Comparison of ENCODE assay signal across 12 cellular contexts in genomic region chr10:102433619-102434046, GRCh38. TPM values are rescaled to one million over a fixed set of nuclear protein-coding genes. Genes with fewer than 3 reads are reported as not detected.
DNase-seq lines count a peak whose midpoint lies in the region; ATAC-seq lines count a peak whose summit lies in the region.
"Had no signal": no experiment of that assay in that cellular context is flagged by ENCODE, and none has a peak within 500 bp of the region (broad histone marks: within the 10 kb centered on the region; RNA-seq: fewer than 3 reads in every experiment).

No MANE protein-coding gene starts in this region.

- H3K9me3 Mint-ChIP-seq in activated T-cell treated with anti-CD3 and anti-CD28 coated beads, Interleukin-2, amount 50 U/mL, for 4 hours = no peaks in the 10 kb centered on the region
- no peaks in the 10 kb centered on the region for H3K9me3 Mint-ChIP-seq in effector memory CD8-positive, alpha-beta T cell

- no peak for DNase-seq in activated T-cell treated with anti-CD3 and anti-CD28 coated beads, Interleukin-2, amount 50 U/mL, for 4 hours
- DNase-seq in activated T-cell treated with anti-CD3 and anti-CD28 coated beads for 4 hours (no peak), SKM-1 treated with dmso at 0.1 percent for 144 hours (lab: John Stamatoyannopoulos, UW; ENCODE audit: unreplicated experiment) (peak; percentile 48), D341Med (ENCODE audit: low spot score) (no peak), midbrain (lab: John Stamatoyannopoulos, UW) (no peak)
- no peak for DNase-seq in effector memory CD8-positive, alpha-beta T cell
- peak; percentile 28 for DNase-seq in stimulated activated naive CD8-positive, alpha-beta T cell treated with anti-CD3 and anti-CD28 coated beads, Interleukin-15, Interleukin-2, amounts not matched to agents 100 U/mL and 50 U/mL, for 24 hours
- DNase-seq: NCI-H1048, NCI-H526 treated with DMSO at 0.1 percent for 48 hours, ovary, SK-N-SH had no signal

- no peak for ATAC-seq in activated T-cell treated with anti-CD3 and anti-CD28 coated beads, Interleukin-2, amount 50 U/mL, for 4 hours
- no peak for ATAC-seq in effector memory CD8-positive, alpha-beta T cell (replicated peaks)
- no peak for ATAC-seq in stimulated activated naive CD8-positive, alpha-beta T cell treated with anti-CD3 and anti-CD28 coated beads, Interleukin-15, Interleukin-2, amounts not matched to agents 100 U/mL and 50 U/mL, for 24 hours
- no peak for ATAC-seq in HG02840 (IDR thresholded peaks at IDR 0.05; ENCODE audit: low FRiP score, unreplicated experiment)

- peak overlapping the region; percentile 92 for H3K4me3 Mint-ChIP-seq in activated T-cell treated with anti-CD3 and anti-CD28 coated beads, Interleukin-2, amount 50 U/mL, for 4 hours
- H3K4me3 Mint-ChIP-seq in effector memory CD8-positive, alpha-beta T cell = peak overlapping the region; percentile 91 to 93

- no peaks in the 10 kb centered on the region for H3K27me3 Mint-ChIP-seq in activated T-cell treated with anti-CD3 and anti-CD28 coated beads, Interleukin-2, amount 50 U/mL, for 4 hours (ENCODE audit: low read depth)
- no peaks in the 10 kb centered on the region for H3K27me3 Mint-ChIP-seq in effector memory CD8-positive, alpha-beta T cell

- peaks cover 58% of the 10 kb centered on the region for H3K4me1 Mint-ChIP-seq in activated T-cell treated with anti-CD3 and anti-CD28 coated beads, Interleukin-2, amount 50 U/mL, for 4 hours (ENCODE audit: low read depth)
- H3K4me1 Mint-ChIP-seq in effector memory CD8-positive, alpha-beta T cell (ENCODE audit: low read depth in 2 of 2) = peaks cover 30 to 32% of the 10 kb centered on the region in 2 donors

- H3K36me3 Mint-ChIP-seq in activated T-cell treated with anti-CD3 and anti-CD28 coated beads, Interleukin-2, amount 50 U/mL, for 4 hours (ENCODE audit: insufficient read depth) = no peaks in the 10 kb centered on the region
- peaks cover 15% of the 10 kb centered on the region for H3K36me3 Mint-ChIP-seq in effector memory CD8-positive, alpha-beta T cell (ENCODE audit: insufficient read depth)

- H3K27ac Mint-ChIP-seq in effector memory CD8-positive, alpha-beta T cell = peak overlapping the region; percentile 89 to 96

RNA-seq across cellular contexts. Expression of gene CUEDC2, which starts 1.3 kb away (rescaled TPM):
- 10 to 100 TPM; 44.3 to 50.6 (median 45.3) TPM for total RNA-seq in activated T-cell treated with anti-CD3 and anti-CD28 coated beads, Interleukin-2, amount 50 U/mL, for 4 hours

RNA-seq across cellular contexts. Expression of gene FBXL15, which starts 13.0 kb away (rescaled TPM):
- total RNA-seq in activated T-cell treated with anti-CD3 and anti-CD28 coated beads, Interleukin-2, amount 50 U/mL, for 4 hours = 10 to 100 TPM; 16.5 to 17.7 (median 16.6) TPM

RNA-seq across cellular contexts. Expression of gene PSD, which starts 15.0 kb away (rescaled TPM):
- 1 to 10 TPM; 2.3 to 4.6 (median 3.7) TPM for total RNA-seq in activated T-cell treated with anti-CD3 and anti-CD28 coated beads, Interleukin-2, amount 50 U/mL, for 4 hours

RNA-seq across cellular contexts. Expression of gene C10orf95, which starts 17.7 kb away (rescaled TPM):
- under 1 TPM; 0.27 to 0.96 (median 0.45) TPM for total RNA-seq in activated T-cell treated with anti-CD3 and anti-CD28 coated beads, Interleukin-2, amount 50 U/mL, for 4 hours

RNA-seq across cellular contexts. Expression of gene NFKB2, which starts 38.1 kb away (rescaled TPM):
- 100 to 1,000 TPM; 300 to 365 (median 302) TPM for total RNA-seq in activated T-cell treated with anti-CD3 and anti-CD28 coated beads, Interleukin-2, amount 50 U/mL, for 4 hours

Comparison
In these comparisons a context has a peak if more than half of its experiments do, and no peak if none do; other contexts are left out.
1. DNase-seq: peak in SKM-1 treated with dmso at 0.1 percent for 144 hours (single experiment) and stimulated activated naive CD8-positive, alpha-beta T cell treated with anti-CD3 and anti-CD28 coated beads, Interleukin-15, Interleukin-2, amounts not matched to agents 100 U/mL and 50 U/mL, for 24 hours (single experiment); none in activated T-cell treated with anti-CD3 and anti-CD28 coated beads, Interleukin-2, amount 50 U/mL, for 4 hours (single experiment), activated T-cell treated with anti-CD3 and anti-CD28 coated beads for 4 hours (single experiment), effector memory CD8-positive, alpha-beta T cell (0 of 3), D341Med (single experiment) and midbrain (single experiment).